Comparison of ENCODE assay signal across 22 cellular contexts in the genomic region with DNA sequence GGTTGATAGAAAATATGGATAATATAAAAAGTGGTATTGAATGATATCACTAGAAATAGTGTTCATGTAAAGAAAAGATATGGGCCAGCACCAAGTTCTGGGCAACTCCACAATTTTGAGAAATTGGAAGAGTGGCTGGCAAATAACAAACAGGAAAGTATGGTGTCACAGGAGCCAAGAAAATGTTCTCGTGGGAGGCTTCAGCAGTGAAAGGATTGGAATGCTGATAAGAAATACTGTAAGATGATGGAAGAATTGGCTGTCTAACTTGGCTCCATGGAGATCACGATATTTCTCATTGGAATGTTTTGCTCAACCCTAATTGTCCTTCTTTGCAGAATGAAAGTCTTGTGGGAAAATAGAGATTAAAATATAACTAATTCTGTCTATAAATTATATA.
A peak's percentile ranks its signal among the peaks of the same experiment; 100 is the strongest.
DNase-seq lines count a peak whose midpoint lies in the region; TF ChIP-seq lines count a peak whose summit lies in the region.
"Had no signal": no experiment of that assay in that cellular context is flagged by ENCODE, and none has a peak within 500 bp of the region (broad histone marks: within the 10 kb centered on the region; RNA-seq: fewer than 3 reads in every experiment).

No MANE protein-coding gene starts in this region.

- TF ChIP-seq CTCF in fibroblast of pulmonary artery (IDR thresholded peaks at IDR 0.05; ENCODE audit: low read length, missing control alignments): no peak

- H3K4me3 ChIP-seq in fibroblast of pulmonary artery (replicated peaks; ENCODE audit: low read depth, low read length): no peak overlapping the region
- H3K4me3 ChIP-seq: BLaER1, GM12878 had no signal

- DNase-seq in astrocyte of the hippocampus (ENCODE audit: low read depth, low spot score) (peak; percentile 7), fibroblast of pulmonary artery (ENCODE audit: low read depth) (peak; percentile 7), ecto neural progenitor cell (ENCODE audit: low spot score) (no peak), NCI-H1694 treated with DMSO at 0.1 percent for 48 hours (lab: John Stamatoyannopoulos, UW) (no peak), T-helper 1 cell (no peak)
- DNase-seq: 8988T; ACHN; BE2C; C1 segment of cervical spinal cord; CD4-positive, alpha-beta memory T cell; CD4-positive, CD25-positive, alpha-beta regulatory T cell; CD8-positive, alpha-beta memory T cell; COR-L47; DMS 273 treated with DMSO at 0.1 percent for 48 hours; DMS153; DMS53; DMS79; DND-41; EL; GDM1 had no signal

Comparison
In these comparisons a context has a peak if more than half of its experiments do, and no peak if none do; other contexts are left out.
1. DNase-seq: peak in astrocyte of the hippocampus (single experiment) and fibroblast of pulmonary artery (single experiment); none in ecto neural progenitor cell (single experiment), NCI-H1694 treated with DMSO at 0.1 percent for 48 hours (single experiment) and T-helper 1 cell (0 of 5).